Comparison of ENCODE assay signal across 35 cellular contexts in genomic region chr12:21602774-21603173, GRCh38. TPM values are rescaled to one million over a fixed set of nuclear protein-coding genes. Genes with fewer than 3 reads are reported as not detected.
"Had no signal": no experiment of that assay in that cellular context is flagged by ENCODE, and none has a peak within 500 bp of the region (broad histone marks: within the 10 kb centered on the region; RNA-seq: fewer than 3 reads in every experiment).

No MANE protein-coding gene starts in this region.

- H3K4me3 ChIP-seq: adrenal gland, breast epithelium, cardiac muscle cell, colonic mucosa, gastroesophageal sphincter had no signal

- H3K4me1 ChIP-seq: adrenal gland, breast epithelium, colonic mucosa, esophagus squamous epithelium, gastroesophageal sphincter had no signal

- H3K27me3 ChIP-seq: adrenal gland, breast epithelium, cardiac muscle cell, colonic mucosa, esophagus squamous epithelium, gastroesophageal sphincter had no signal

- H3K9me3 ChIP-seq: adrenal gland, breast epithelium, colonic mucosa, esophagus squamous epithelium, gastroesophageal sphincter had no signal

- H3K27ac ChIP-seq: adrenal gland, breast epithelium, cardiac muscle cell, colonic mucosa, epithelial cell of prostate, esophagus squamous epithelium, gastroesophageal sphincter had no signal

- FAIRE-seq: endometrium, endothelial cell of umbilical vein had no signal

- DNase-seq: activated CD4-positive, alpha-beta memory T cell treated with anti-CD3 and anti-CD28 coated beads for 36 hours; activated CD4-positive, alpha-beta T cell treated with anti-CD3 and anti-CD28 coated beads for 36 hours; activated CD4-positive, alpha-beta T cell treated with anti-CD3 and anti-CD28 coated beads, Interleukin-2, amount 10 ng/mL, durations not matched to agents 24 days and 14 days; activated CD4-positive, CD25-positive, alpha-beta regulatory T cell; activated CD4-positive, CD25-positive, alpha-beta regulatory T cell treated with anti-CD3 and anti-CD28 coated beads, Interleukin-2, amount 50 U/mL, for 72 hours; activated CD8-positive, alpha-beta memory T cell treated with anti-CD3 and anti-CD28 coated beads, Interleukin-2, amount 10 ng/mL, durations not matched to agents 7 days and 5 days; activated CD8-positive, alpha-beta memory T cell treated with anti-CD3 and anti-CD28 coated beads, Interleukin-2, amount 50 U/mL, for 4 hours; activated CD8-positive, alpha-beta T cell treated with anti-CD3 and anti-CD28 coated beads, Interleukin-2, amount 10 ng/mL, durations not matched to agents 7 days and 5 days; activated effector memory CD4-positive, alpha-beta T cell treated with anti-CD3 and anti-CD28 coated beads, Interleukin-2, amount 50 U/mL, for 16 hours; activated naive CD4-positive, alpha-beta T cell treated with anti-CD3 and anti-CD28 coated beads for 36 hours; activated naive CD8-positive, alpha-beta T cell treated with anti-CD3 and anti-CD28 coated beads for 36 hours; activated naive CD8-positive, alpha-beta T cell treated with anti-CD3 and anti-CD28 coated beads, Interleukin-2, amount 50 U/mL, for 24 hours; activated T-cell treated with anti-CD3 and anti-CD28 coated beads, Interleukin-2, amount 50 U/mL, for 1 hour; activated T-cell treated with anti-CD3 and anti-CD28 coated beads, Interleukin-2, amount 50 U/mL, for 48 hours; adrenal gland; amygdala; aorta; central memory CD4-positive, alpha-beta T cell; cerebellar nuclear complex; colonic mucosa; effector CD8-positive, alpha-beta T cell; esophagus squamous epithelium; foreskin melanocyte; T-helper 2 cell had no signal

- ATAC-seq: activated CD4-positive, alpha-beta T cell treated with anti-CD3 and anti-CD28 coated beads for 36 hours; activated CD8-positive, alpha-beta memory T cell treated with anti-CD3 and anti-CD28 coated beads, Interleukin-2, amount 10 ng/mL, durations not matched to agents 7 days and 5 days; activated CD8-positive, alpha-beta T cell treated with anti-CD3 and anti-CD28 coated beads, Interleukin-2, amount 10 ng/mL, durations not matched to agents 7 days and 5 days; activated naive CD8-positive, alpha-beta T cell treated with anti-CD3 and anti-CD28 coated beads, Interleukin-2, amount 50 U/mL, for 24 hours; gastroesophageal sphincter had no signal

- H3K36me3 ChIP-seq: adrenal gland, breast epithelium, cardiac muscle cell, colonic mucosa, esophagus squamous epithelium, gastroesophageal sphincter had no signal

RNA-seq across cellular contexts. Expression of gene GYS2, which starts 1.9 kb away (rescaled TPM):
- total RNA-seq: activated CD4-positive, alpha-beta memory T cell treated with anti-CD3 and anti-CD28 coated beads for 36 hours; activated CD4-positive, alpha-beta T cell treated with anti-CD3 and anti-CD28 coated beads for 36 hours; activated CD4-positive, alpha-beta T cell treated with anti-CD3 and anti-CD28 coated beads, Interleukin-2, amount 10 ng/mL, durations not matched to agents 24 days and 14 days; activated CD8-positive, alpha-beta memory T cell treated with anti-CD3 and anti-CD28 coated beads for 36 hours; activated CD8-positive, alpha-beta memory T cell treated with anti-CD3 and anti-CD28 coated beads, Interleukin-2, amount 10 ng/mL, durations not matched to agents 7 days and 5 days; activated CD8-positive, alpha-beta T cell treated with anti-CD3 and anti-CD28 coated beads, Interleukin-2, amount 10 ng/mL, durations not matched to agents 7 days and 5 days; activated naive CD4-positive, alpha-beta T cell treated with anti-CD3 and anti-CD28 coated beads for 36 hours; activated naive CD8-positive, alpha-beta T cell treated with anti-CD3 and anti-CD28 coated beads for 36 hours; cardiac muscle cell; colonic mucosa; dermis microvascular lymphatic vessel endothelial cell; endothelial cell of umbilical vein; fibroblast of lung; fibroblast of villous mesenchyme; gastroesophageal sphincter; T-helper 1 cell treated with Interleukin-12 subunit alpha and Interleukin-12 subunit beta and Interleukin-4 antibody, amounts not matched to agents 30 ng/mL and 1 ng/mL, for 36 hours had no signal
- polyA plus RNA-seq: aorta, cardiac muscle cell, fibroblast of lung had no signal
